ENCODE assay signal across 8 cellular contexts in genomic region chr1:154353460-154353904, GRCh38. TPM values are rescaled to one million over a fixed set of nuclear protein-coding genes. Genes with fewer than 3 reads are reported as not detected.
DNase-seq lines count a peak whose midpoint lies in the region; ATAC-seq, FAIRE-seq and TF ChIP-seq lines count a peak whose summit lies in the region.

No MANE protein-coding gene starts in this region.

- peaks cover 19 to 38% (median 32%) of the 10 kb centered on the region in 3 donors for H3K27me3 Mint-ChIP-seq in naive B cell

- H3K9me1 ChIP-seq in endothelial cell of umbilical vein (replicated peaks; ENCODE audit: control insufficient read depth, extremely low read depth, insufficient read depth, low read length), result no peaks in the 10 kb centered on the region

- H3K4me3 Mint-ChIP-seq in naive B cell, result peak overlapping the region; percentile 7 to 93 (median 68)

- TF ChIP-seq POLR2A in endothelial cell of umbilical vein (IDR thresholded peaks at IDR 0.05; ENCODE audit: low read depth, low read length), result no peak

- dilution Hi-C loops in endothelial cell of umbilical vein (cut with MboI; ENCODE audit: extremely low pct_ligation_motif_present, low sequenced_read_pairs), result no loop called here

- no peak overlapping the region for H3K9ac ChIP-seq in endothelial cell of umbilical vein (replicated peaks; ENCODE audit: extremely low read depth, insufficient read depth, low read length)

- peak overlapping the region; percentile 88 for H2AFZ ChIP-seq in endothelial cell of umbilical vein (ENCODE audit: low read depth, low read length)

- H3K4me1 Mint-ChIP-seq in naive B cell, result peaks cover 21 to 27% (median 22%) of the 10 kb centered on the region in 3 donors

- no peaks in the 10 kb centered on the region for H3K79me2 ChIP-seq in endothelial cell of umbilical vein (ENCODE audit: control insufficient read depth, insufficient read depth, low read length)

- H3K4me3 ChIP-seq in H7 (ENCODE audit: insufficient read depth, low read depth, low read length) (peak overlapping the region; percentile 52; the same call in 1 of the 2 replicates), endothelial cell of umbilical vein (replicated peaks in 1 of 3; ENCODE audit: insufficient read depth in 1 of 3, low read depth in 1 of 3, low read length in 3 of 3) (no peak overlapping the region)

- peaks cover 14% of the 10 kb centered on the region for H3K4me1 ChIP-seq in endothelial cell of umbilical vein (ENCODE audit: control insufficient read depth, extremely low read depth, insufficient read depth, low read length)

- POLR2A ChIA-PET in endothelial cell of umbilical vein (lab: Charles Lee), result no interaction called here

- no peak overlapping the region for H3K27ac ChIP-seq in endothelial cell of umbilical vein (ENCODE audit: insufficient read depth, low read depth, low read length)

- peak; percentile 92 for FAIRE-seq in endothelial cell of umbilical vein (lab: Jason Lieb, UNC)

- peaks cover 8% of the 10 kb centered on the region for H3K27me3 ChIP-seq in H7 (ENCODE audit: control insufficient read depth, insufficient read depth, low read length)
- H3K27me3 ChIP-seq in endothelial cell of umbilical vein (ENCODE audit: control insufficient read depth in 2 of 2, insufficient read depth in 2 of 2, low read length in 2 of 2), result no peaks in the 10 kb centered on the region

- peaks cover 2% of the 10 kb centered on the region for H3K36me3 ChIP-seq in H7 (replicated peaks; ENCODE audit: control insufficient read depth, insufficient read depth, low read length)
- peaks cover under 1 to 12% of the 10 kb centered on the region in 2 experiments for H3K36me3 ChIP-seq in endothelial cell of umbilical vein (ENCODE audit: control insufficient read depth in 2 of 2, extremely low read depth in 1 of 2, insufficient read depth in 2 of 2, low read length in 2 of 2)

- H3K9me3 ChIP-seq in endothelial cell of umbilical vein (replicated peaks; ENCODE audit: control insufficient read depth, insufficient read depth, low read length), result no peaks in the 10 kb centered on the region

- CTCF ChIA-PET in endothelial cell of umbilical vein (lab: Charles Lee), result interaction anchor here (0.6 to 5.4 kb wide), 9 partner anchors 8 to 193 kb away, joined by 3 to 35 read pairs (median 5); no protein-coding TSS in a partner anchor

- no peaks in the 10 kb centered on the region for H3K9me3 Mint-ChIP-seq in naive B cell

- H4K20me1 ChIP-seq in endothelial cell of umbilical vein (replicated peaks; ENCODE audit: control insufficient read depth, extremely low read depth, insufficient read depth, low read length), result no peaks in the 10 kb centered on the region

- DNase-seq in CD1c-positive myeloid dendritic cell (ENCODE audit: extremely low spot score) (peak; percentile 80), H7 (peak; percentile 50), endothelial cell of umbilical vein (ENCODE audit: low read depth, low spot score) (peak; percentile 65), naive B cell (peak; percentile 7), NK-92 (lab: John Stamatoyannopoulos, UW; ENCODE audit: unreplicated experiment) (no peak)

- H3K4me2 ChIP-seq in endothelial cell of umbilical vein (ENCODE audit: insufficient read depth, low read length), result peak overlapping the region; percentile 55

- no peak overlapping the region for H3K27ac Mint-ChIP-seq in naive B cell

- intact Hi-C loops in endothelial cell of umbilical vein (cut with micrococcal nuclease), result loop anchor here (1.0 kb wide), 3 partner anchors 27 to 193 kb away; partner anchors contain the start of gene IL6R

- H3K36me3 Mint-ChIP-seq in naive B cell, result peaks cover 4 to 8% of the 10 kb centered on the region in 2 donors

- no TSS peak for BruUV-seq in endothelial cell of umbilical vein (replicated peaks; lab: Mats Ljungman, UMichigan)

- peak; percentile 65 for ATAC-seq in SK-N-SH treated with all-trans-retinoic acid at 6 μM for 48 hours
- ATAC-seq in naive B cell (ENCODE audit: low read depth in 2 of 2), result peak; percentile 47 to 60
- ATAC-seq in HG03378 (IDR thresholded peaks at IDR 0.05; ENCODE audit: unreplicated experiment), result no peak
- ATAC-seq in HG03175 (IDR thresholded peaks at IDR 0.05; ENCODE audit: unreplicated experiment), result no peak

- peak; percentile 27 to 36 for TF ChIP-seq CTCF in endothelial cell of umbilical vein (IDR thresholded peaks at IDR 0.05; ENCODE audit: extremely low read depth in 1 of 2, insufficient read depth in 1 of 2, low read depth in 1 of 2, low read length in 2 of 2)

TF ChIP-seq in SK-N-SH treated with all-trans-retinoic acid at 6 μM for 48 hours, 23 proteins besides CTCF, POLR2A, EP300 and RAD21 (continues in another document):
- TF ChIP-seq POU6F1 (CRISPR knock-in tag; IDR thresholded peaks at IDR 0.05; ENCODE audit: borderline replicate concordance, low read depth) (no peak), TOX (CRISPR knock-in tag; IDR thresholded peaks at IDR 0.05; ENCODE audit: borderline replicate concordance) (no peak), SNAI2 (CRISPR knock-in tag; IDR thresholded peaks at IDR 0.05) (no peak), TCF4 (CRISPR knock-in tag; IDR thresholded peaks at IDR 0.05; ENCODE audit: borderline replicate concordance) (no peak)

TF ChIP-seq in endothelial cell of umbilical vein, 7 proteins besides CTCF, POLR2A, EP300 and RAD21:
- TF ChIP-seq MYC (IDR thresholded peaks at IDR 0.05; ENCODE audit: low read depth, low read length) (no peak), JUN (IDR thresholded peaks at IDR 0.05; ENCODE audit: borderline replicate concordance, insufficient read depth, insufficient read length, low read depth) (no peak), POLR2AphosphoS5 (IDR thresholded peaks at IDR 0.05; ENCODE audit: insufficient read depth, low read depth, low read length) (no peak), EZH2 (IDR thresholded peaks at IDR 0.05; ENCODE audit: borderline replicate concordance, low read depth, low read length, severe bottlenecking) (no peak), GATA2 (IDR thresholded peaks at IDR 0.05; ENCODE audit: insufficient read depth, insufficient read length, low read depth, low read length) (peak; percentile 86), FOS (IDR thresholded peaks at IDR 0.05; ENCODE audit: borderline replicate concordance, insufficient read depth, low read length) (no peak)

RNA-seq across cellular contexts. Expression of gene ATP8B2, which starts 28.2 kb away (rescaled TPM):
- 62.0 and 73.2 TPM in 2 replicates for total RNA-seq in H7 (2014; rRNA removed; shearing (Covaris generic))
- total RNA-seq in endothelial cell of umbilical vein, result 60.0 and 64.7 TPM in 2 replicates
- polyA plus RNA-seq in endothelial cell of umbilical vein (72.8 and 86.0 TPM in 2 replicates), naive B cell (ENCODE audit: low read depth in 6 of 6) (10 to 100 TPM in 1 of 6 donors, 1 to 10 TPM in 5; 5.0 to 11.7 (median 7.7) TPM)
- polyA plus RNA-seq in endothelial cell of umbilical vein (2011; cell fraction: cytosol; rRNA removed), result 50.3 and 60.3 TPM in 2 replicates
- polyA plus RNA-seq in endothelial cell of umbilical vein (2011; cell fraction: nucleus; rRNA removed), result 71.2 and 108 TPM in 2 replicates
- 27.5 and 27.9 TPM in 2 replicates for polyA plus RNA-seq in endothelial cell of umbilical vein (2012)
- 62.8 and 100.0 TPM in 2 replicates for polyA minus RNA-seq in endothelial cell of umbilical vein
- polyA minus RNA-seq in endothelial cell of umbilical vein (2011; cell fraction: cytosol; rRNA and poly(A)+ RNA removed), result not detected
- polyA minus RNA-seq in endothelial cell of umbilical vein (2011; cell fraction: nucleus; rRNA and poly(A)+ RNA removed), result 33.3 and 33.5 TPM in 2 replicates

RNA-seq across cellular contexts. Expression of gene AQP10, which starts 32.6 kb away (rescaled TPM):
- not detected in 2 replicates for total RNA-seq in H7 (2014; rRNA removed; shearing (Covaris generic))
- not detected in 2 replicates for total RNA-seq in endothelial cell of umbilical vein
- 0.08 TPM in 1 of 2 replicates, not detected in the other for polyA plus RNA-seq in endothelial cell of umbilical vein
- not detected in 2 replicates for polyA plus RNA-seq in endothelial cell of umbilical vein (2011; cell fraction: cytosol; rRNA removed)
- polyA plus RNA-seq in endothelial cell of umbilical vein (2011; cell fraction: nucleus; rRNA removed), result 0.07 TPM in 1 of 2 replicates, not detected in the other
- not detected in 2 replicates for polyA plus RNA-seq in endothelial cell of umbilical vein (2012)
- 0.49 and 1.0 TPM in 2 replicates for polyA minus RNA-seq in endothelial cell of umbilical vein
- polyA minus RNA-seq in endothelial cell of umbilical vein (2011; cell fraction: cytosol; rRNA and poly(A)+ RNA removed), result not detected
- polyA minus RNA-seq in endothelial cell of umbilical vein (2011; cell fraction: nucleus; rRNA and poly(A)+ RNA removed), result not detected in 2 replicates
- polyA plus RNA-seq in naive B cell (ENCODE audit: low read depth in 6 of 6), result under 1 TPM in 2 of 6 donors, not detected in 4; 0.13 to 0.56 TPM

RNA-seq across cellular contexts. Expression of gene IL6R, which starts 51.7 kb away (rescaled TPM):
- 8.6 and 10.3 TPM in 2 replicates for total RNA-seq in H7 (2014; rRNA removed; shearing (Covaris generic))
- 3.3 and 4.8 TPM in 2 replicates for total RNA-seq in endothelial cell of umbilical vein
- 4.2 and 5.1 TPM in 2 replicates for polyA plus RNA-seq in endothelial cell of umbilical vein
- 2.8 and 3.4 TPM in 2 replicates for polyA plus RNA-seq in endothelial cell of umbilical vein (2011; cell fraction: cytosol; rRNA removed)
- polyA plus RNA-seq in endothelial cell of umbilical vein (2011; cell fraction: nucleus; rRNA removed), result 2.1 and 3.4 TPM in 2 replicates
- 2.1 and 2.6 TPM in 2 replicates for polyA plus RNA-seq in endothelial cell of umbilical vein (2012)
- polyA minus RNA-seq in endothelial cell of umbilical vein, result 16.2 and 17.7 TPM in 2 replicates
- polyA minus RNA-seq in endothelial cell of umbilical vein (2011; cell fraction: cytosol; rRNA and poly(A)+ RNA removed), result 4.4 TPM
- 1.9 and 2.8 TPM in 2 replicates for polyA minus RNA-seq in endothelial cell of umbilical vein (2011; cell fraction: nucleus; rRNA and poly(A)+ RNA removed)
- polyA plus RNA-seq in naive B cell (ENCODE audit: low read depth in 6 of 6), result 1 to 10 TPM in 2 of 6 donors, under 1 TPM in 4; 0.28 to 1.3 (median 0.75) TPM

Comparison
In these comparisons a context has a peak if more than half of its experiments do, and no peak if none do; other contexts are left out.
1. ATAC-seq: peak in SK-N-SH treated with all-trans-retinoic acid at 6 μM for 48 hours (single experiment) and naive B cell (2 of 2); none in HG03378 (single experiment) and HG03175 (single experiment).